ENCODE assay signal across 7 cellular contexts in genomic region chr22:29269731-29270474, GRCh38. TPM values are rescaled to one million over a fixed set of nuclear protein-coding genes. Genes with fewer than 3 reads are reported as not detected.
DNase-seq lines count a peak whose midpoint lies in the region; ATAC-seq and TF ChIP-seq lines count a peak whose summit lies in the region.

No MANE protein-coding gene starts in this region.

- peak overlapping the region; percentile 99; the same call in 1 of the 2 replicates for H3K27ac ChIP-seq in HEK293 (ENCODE audit: extremely low read depth, low read depth, low read length)
- H3K27ac ChIP-seq in SJSA1, result no peak overlapping the region

- POLR2A ChIA-PET in HEK293 (lab: Yijun Ruan, JAX), result interaction anchor here (0.7 to 1.3 kb wide), 2 partner anchors 11 to 37 kb away, joined by 3 to 6 read pairs; partner anchors contain the start of gene GAS2L1

- DNase-seq in SJSA1 (ENCODE audit: low read depth in 1 of 2, low spot score in 2 of 2), result peak in 1 of 2 experiments; percentile 45
- DNase-seq in fibroblast of peridontal ligament (ENCODE audit: extremely low read depth), result peak; percentile 19
- DNase-seq in renal cortical epithelial cell (ENCODE audit: low read depth), result peak; percentile 19

- CTCF ChIA-PET in HEK293 (lab: Yijun Ruan, JAX), result interaction anchor here (0.7 kb wide), 2 partner anchors 41 to 104 kb away, joined by 3 read pairs; no protein-coding TSS in a partner anchor

- H3K4me1 ChIP-seq in HEK293 (ENCODE audit: control insufficient read depth, insufficient read depth, low read length) (peaks cover 7% of the 10 kb centered on the region), SJSA1 (replicated peaks) (peaks cover 37% of the 10 kb centered on the region)

- peak overlapping the region; percentile 75 for H3K4me3 ChIP-seq in HEK293 (ENCODE audit: low read depth, low read length)
- H3K4me3 ChIP-seq in SJSA1, result peak overlapping the region; percentile 94

- no peaks in the 10 kb centered on the region for H3K27me3 ChIP-seq in SJSA1 (replicated peaks)

- ATAC-seq in GM18511 (IDR thresholded peaks at IDR 0.05; ENCODE audit: unreplicated experiment) (no peak), HG03442 (IDR thresholded peaks at IDR 0.05; ENCODE audit: unreplicated experiment) (no peak), GM21786 (IDR thresholded peaks at IDR 0.05; ENCODE audit: unreplicated experiment) (no peak)

- H3K36me3 ChIP-seq in HEK293 (ENCODE audit: control insufficient read depth in 2 of 2, insufficient read depth in 1 of 2, low read length in 2 of 2), result peaks cover 28 to 82% of the 10 kb centered on the region in 2 experiments
- H3K36me3 ChIP-seq in SJSA1, result peaks cover 95% of the 10 kb centered on the region

- TF ChIP-seq CTCF in HEK293 (tag by site-specific recombination; IDR thresholded peaks at IDR 0.05), result no peak

- H3K9me3 ChIP-seq in HEK293 (ENCODE audit: control insufficient read depth, insufficient read depth, low read depth, low read length) (no peaks in the 10 kb centered on the region), SJSA1 (replicated peaks) (no peaks in the 10 kb centered on the region)

TF ChIP-seq in HEK293, 187 proteins besides CTCF, POLR2A, EP300 and RAD21:
- TF ChIP-seq GLIS1 (tag by site-specific recombination; IDR thresholded peaks at IDR 0.05), result peak; percentile 83
- peak; percentile 92 for TF ChIP-seq FEZF1 (tag by site-specific recombination; IDR thresholded peaks at IDR 0.05)
- no peak for TF ChIP-seq ZNF747 (tag by site-specific recombination; IDR thresholded peaks at IDR 0.05)
- TF ChIP-seq ZNF184 (tag by site-specific recombination; IDR thresholded peaks at IDR 0.05), result 0 out of 2 replicates have a peak, but pooled peaks have one; percentile 23

RNA-seq across cellular contexts. Expression of gene EWSR1, which starts 1.8 kb away (rescaled TPM):
- 200 and 297 TPM in 2 replicates for total RNA-seq in SJSA1 (2014; rRNA removed; shearing (Covaris generic))
- 131 and 148 TPM in 2 replicates for total RNA-seq in renal cortical epithelial cell

RNA-seq across cellular contexts. Expression of gene RHBDD3, which starts 2.1 kb away (rescaled TPM):
- total RNA-seq in SJSA1 (2014; rRNA removed; shearing (Covaris generic)), result 26.5 and 34.6 TPM in 2 replicates
- total RNA-seq in renal cortical epithelial cell, result 12.9 and 19.3 TPM in 2 replicates

RNA-seq across cellular contexts. Expression of gene GAS2L1, which starts 36.5 kb away (rescaled TPM):
- 10.4 and 12.5 TPM in 2 replicates for total RNA-seq in SJSA1 (2014; rRNA removed; shearing (Covaris generic))
- total RNA-seq in renal cortical epithelial cell, result 8.0 and 18.7 TPM in 2 replicates

RNA-seq across cellular contexts. Expression of gene RASL10A, which starts 45.6 kb away (rescaled TPM):
- total RNA-seq in SJSA1 (2014; rRNA removed; shearing (Covaris generic)), result not detected in 2 replicates
- 0.15 TPM in 1 of 2 replicates, not detected in the other for total RNA-seq in renal cortical epithelial cell
